In genomic region chrX:40127052-40127451, GRCh38 we compare ENCODE assay signal across 13 cellular contexts. TPM values are rescaled to one million over a fixed set of nuclear protein-coding genes. Genes with fewer than 3 reads are reported as not detected.
A peak's percentile ranks its signal among the peaks of the same experiment; 100 is the strongest.
DNase-seq lines count a peak whose midpoint lies in the region; ATAC-seq and TF ChIP-seq lines count a peak whose summit lies in the region.
"Had no signal": no experiment of that assay in that cellular context is flagged by ENCODE, and none has a peak within 500 bp of the region (broad histone marks: within the 10 kb centered on the region; RNA-seq: fewer than 3 reads in every experiment).

No MANE protein-coding gene starts in this region.

- no peaks in the 10 kb centered on the region for H4K20me1 ChIP-seq in DOHH2 (ENCODE audit: control insufficient read depth, insufficient read depth, low read depth, low read length)

- no peaks in the 10 kb centered on the region for H3K27me3 ChIP-seq in DOHH2 (ENCODE audit: control insufficient read depth, low read length)

- H3K36me3 Mint-ChIP-seq in HFFc6 (ENCODE audit: low read depth): peaks cover 4% of the 10 kb centered on the region
- no peaks in the 10 kb centered on the region for H3K36me3 Mint-ChIP-seq in glutamatergic neuron (ENCODE audit: unreplicated experiment)

- H3K27ac ChIP-seq in DOHH2 (ENCODE audit: low read depth, low read length): peak overlapping the region; percentile 47

- H3K4me1 Mint-ChIP-seq in HFFc6 (ENCODE audit: low read depth) (peaks cover 20% of the 10 kb centered on the region), glutamatergic neuron (ENCODE audit: low read depth, unreplicated experiment) (no peaks in the 10 kb centered on the region)
- H3K4me1 Mint-ChIP-seq: mesothelial cell of epicardium had no signal

- no peak for ATAC-seq in Right ventricle myocardium inferior

- H3K4me1 ChIP-seq in DOHH2 (ENCODE audit: control insufficient read depth, low read length): peaks cover 12% of the 10 kb centered on the region

- no peaks in the 10 kb centered on the region for H3K36me3 ChIP-seq in DOHH2 (ENCODE audit: control insufficient read depth, low read length)

- no peak overlapping the region for H3K4me3 ChIP-seq in DOHH2 (ENCODE audit: low read length)

- peak overlapping the region; percentile 31 for H3K4me2 ChIP-seq in DOHH2 (ENCODE audit: low read length)

- H3K27ac Mint-ChIP-seq in HFFc6 (peak overlapping the region; percentile 68), glutamatergic neuron (ENCODE audit: unreplicated experiment) (no peak overlapping the region)
- H3K27ac Mint-ChIP-seq: brain, mesothelial cell of epicardium had no signal

- DNase-seq in HFFc6: peak; percentile 22
- peak; percentile 72 for DNase-seq in RPMI7951 (ENCODE audit: low read depth)
- DNase-seq in glutamatergic neuron: peak; percentile 19
- DNase-seq in Right ventricle myocardium inferior (ENCODE audit: missing footprints): no peak
- no peak for DNase-seq in ACHN
- no peak for DNase-seq in retina
- DNase-seq: activated CD8-positive, alpha-beta memory T cell treated with anti-CD3 and anti-CD28 coated beads, Interleukin-2, amount 50 U/mL, for 48 hours; Calu3; NCI-H1436; stimulated activated CD4-positive, alpha-beta T cell treated with anti-CD3 and anti-CD28 coated beads, Interleukin-4, amount 100 ng/mL, for 1 hour had no signal

- intact Hi-C loops in Right ventricle myocardium inferior (cut with DNase I): no loop called here

- H3K27me3 Mint-ChIP-seq in HFFc6 (ENCODE audit: insufficient read depth) (peaks cover 1% of the 10 kb centered on the region), glutamatergic neuron (ENCODE audit: unreplicated experiment) (peaks cover 2% of the 10 kb centered on the region)

- H3K4me3 Mint-ChIP-seq in HFFc6 (no peak overlapping the region), glutamatergic neuron (ENCODE audit: unreplicated experiment) (no peak overlapping the region)
- H3K4me3 Mint-ChIP-seq: brain, mesothelial cell of epicardium had no signal

- in situ Hi-C loops in ACHN (cut with HindIII; ENCODE audit: low pct_ligation_motif_present, low pct_unique_long_range_greater_than_20kb, low sequenced_read_pairs): no loop called here

- no peak for TF ChIP-seq CTCF in DOHH2 (IDR thresholded peaks at IDR 0.05; ENCODE audit: low read depth, low read length, poor library complexity, severe bottlenecking)
- TF ChIP-seq CTCF in HFFc6 (IDR thresholded peaks at IDR 0.05): no peak
- no peak for TF ChIP-seq CTCF in glutamatergic neuron (IDR thresholded peaks at IDR 0.05; ENCODE audit: partially characterized antibody, unreplicated experiment)

- no peaks in the 10 kb centered on the region for H3K9me3 ChIP-seq in DOHH2 (ENCODE audit: control insufficient read depth, insufficient read depth, low read length)

- no peaks in the 10 kb centered on the region for H3K9me2 ChIP-seq in DOHH2 (replicated peaks; ENCODE audit: control insufficient read depth, low read length)

- H3K9me3 Mint-ChIP-seq in HFFc6 (no peaks in the 10 kb centered on the region), glutamatergic neuron (ENCODE audit: unreplicated experiment) (peaks cover 3% of the 10 kb centered on the region)

- H3F3A ChIP-seq in DOHH2 (ENCODE audit: control insufficient read depth, insufficient read depth): no peaks in the 10 kb centered on the region

- H3K79me2 ChIP-seq in DOHH2 (ENCODE audit: control insufficient read depth, low read length): no peaks in the 10 kb centered on the region

RNA-seq across cellular contexts. Expression of gene BCOR, which starts 29.3 kb away (rescaled TPM):
- total RNA-seq in HFFc6 (2021; fragmentation: NEBNext Ultra II Directional; extraction: Animal tissue kit (Norgen Biotek cat#: 25700)): 10 to 100 TPM; 15.0 to 20.3 (median 18.3) TPM
- 29.5 and 42.9 TPM in 2 replicates for total RNA-seq in RPMI7951 (2014; rRNA removed; shearing (Covaris generic))
- 59.0 TPM for total RNA-seq in glutamatergic neuron (ENCODE audit: unreplicated experiment)
- total RNA-seq in Right ventricle myocardium inferior: 16.9 TPM

Comparison
In these comparisons a context has a peak if more than half of its experiments do, and no peak if none do; other contexts are left out.
1. DNase-seq: peak in HFFc6 (single experiment), RPMI7951 (single experiment) and glutamatergic neuron (single experiment); none in Right ventricle myocardium inferior (single experiment), ACHN (single experiment) and retina (single experiment).